8 cellular contexts compared by ENCODE assay signal in genomic region chr11:65117206-65118096, GRCh38. TPM values are rescaled to one million over a fixed set of nuclear protein-coding genes. Genes with fewer than 3 reads are reported as not detected.
A peak's percentile ranks its signal among the peaks of the same experiment; 100 is the strongest.
DNase-seq lines count a peak whose midpoint lies in the region; ATAC-seq, FAIRE-seq and TF ChIP-seq lines count a peak whose summit lies in the region.

Gene ZNHIT2 (minus strand): TSS chr11:65117701. CDS start chr11:65117653, 48 bp downstream.

- peak; percentile 53 for ATAC-seq in HG02852 (IDR thresholded peaks at IDR 0.05; ENCODE audit: unreplicated experiment)
- peak; percentile 82 to 89 (median 86) for ATAC-seq in heart left ventricle

- H3K27me3 ChIP-seq in heart left ventricle = peaks cover 0 to 5% (median 0%) of the 10 kb centered on the region in 9 donors

- H3K27ac ChIP-seq in heart left ventricle = peak within 1 kb of the TSS; percentile 71 to 93 (median 84)

- peaks cover 0 to 45% (median 33%) of the 10 kb centered on the region in 9 donors for H3K36me3 ChIP-seq in heart left ventricle

- no peaks in the 10 kb centered on the region for H3K9me3 ChIP-seq in heart left ventricle

- DNase-seq in GM12892 (ENCODE audit: insufficient read length) (peak; percentile 83), NCI-H146 (lab: John Stamatoyannopoulos, UW) (peak; percentile 99), T-helper 1 cell (peak; percentile 99 to 100 (median 99)), amniotic epithelial cell (ENCODE audit: low read depth) (peak; percentile 97), heart left ventricle (peak; percentile 99 to 100 (median 99)), posterior vena cava (ENCODE audit: low spot score) (peak; percentile 100), ureter (ENCODE audit: low spot score) (peak; percentile 100)

- WGBS in heart left ventricle, 4 donors = 0 to 1% (median 0%) methylated on average over 30 to 89 of the region's 89 CpGs

- FAIRE-seq in GM12892 (lab: Jason Lieb, UNC) = peak; percentile 100

- peak within 1 kb of the TSS; percentile 67 to 99 (median 88) for H3K4me3 ChIP-seq in heart left ventricle

- H3K4me1 ChIP-seq in heart left ventricle = peaks cover 0 to 63% (median 40%) of the 10 kb centered on the region in 12 donors

- TF ChIP-seq CTCF in heart left ventricle (IDR thresholded peaks at IDR 0.05) = peak; percentile 91 to 99 (median 96)

- TF ChIP-seq POLR2A in GM12892 (IDR thresholded peaks at IDR 0.05; ENCODE audit: low read depth, low read length) = peak; percentile 93
- peak in 1 of 2 donors; percentile 55 for TF ChIP-seq POLR2A in heart left ventricle (IDR thresholded peaks at IDR 0.05)

- intact Hi-C loops in heart left ventricle (cut with DNase I) (loop anchor here (1.0 to 10.0 kb wide), 13 partner anchors 21 to 343 kb away; partner anchors contain the start of genes ARL2 (in 6 of the 10), CDC42BPG (in 2 of the 10), CAPN1 (in 1 of the 10) and DPF2 (in 1 of the 10)), posterior vena cava (cut with DNase I) (no loop called here)

RNA-seq across cellular contexts. Expression of gene ZNHIT2, which starts in this region (rescaled TPM):
- polyA plus RNA-seq in GM12892 (2012; ENCODE audit: missing spikeins) = 0.53 TPM
- 10 to 100 TPM in 1 of 9 donors, 1 to 10 TPM in 8; 5.5 to 14.3 (median 7.3) TPM for total RNA-seq in heart left ventricle
- polyA plus RNA-seq in heart left ventricle = 10 to 100 TPM; 12.4 to 15.5 TPM
- 1 to 10 TPM; 6.0 to 6.3 TPM for total RNA-seq in posterior vena cava
- total RNA-seq in ureter = 13.7 TPM

Comparison
In these comparisons a context has a peak if more than half of its experiments do, and no peak if none do; other contexts are left out.
1. Peak in every context shown above with its lines: DNase-seq, ATAC-seq, H3K4me3 ChIP-seq and H3K27ac ChIP-seq.
2. intact Hi-C loops: an anchor here in heart left ventricle (1.0 to 10.0 kb wide); none called in posterior vena cava.